In genomic region chr7:98748090-98748489, GRCh38 we compare ENCODE assay signal across 7 cellular contexts.
"Had no signal": no experiment of that assay in that cellular context is flagged by ENCODE, and none has a peak within 500 bp of the region (broad histone marks: within the 10 kb centered on the region; RNA-seq: fewer than 3 reads in every experiment).

No MANE protein-coding gene starts in this region.

- H3K4me2 ChIP-seq: KMS-11 had no signal

- H3K27ac ChIP-seq: HL-60, KMS-11 had no signal

- FAIRE-seq: HTR-8/SVneo had no signal

- DNase-seq: Karpas-422, Kasumi-1, KBM-7, KG1 had no signal

- H3K9ac ChIP-seq: KMS-11 had no signal
